Comparison of ENCODE assay signal across 2 cellular contexts in genomic region chr16:46746821-46747776, GRCh38.
TF ChIP-seq lines count a peak whose summit lies in the region.

No MANE protein-coding gene starts in this region.

TF ChIP-seq in HEK293, 187 proteins besides CTCF, POLR2A, EP300 and RAD21:
- TF ChIP-seq ZNF341 (tag by site-specific recombination; IDR thresholded peaks at IDR 0.05; ENCODE audit: low read depth) (peak; percentile 72), SCRT2 (tag by site-specific recombination; IDR thresholded peaks at IDR 0.05) (0 out of 2 replicates have a peak, but pooled peaks have one; percentile 12), ZNF16 (tag by site-specific recombination; IDR thresholded peaks at IDR 0.05; ENCODE audit: low read depth) (no peak), ZNF677 (tag by site-specific recombination; IDR thresholded peaks at IDR 0.05) (no peak), REPIN1 (tag by site-specific recombination; IDR thresholded peaks at IDR 0.05; ENCODE audit: low read depth) (no peak), ZIC2 (tag by site-specific recombination; IDR thresholded peaks at IDR 0.05) (peak; percentile 49; the same call in 1 of the 2 replicates)

TF ChIP-seq in HepG2, 621 proteins besides CTCF, POLR2A, EP300 and RAD21 (continues in another document):
- TF ChIP-seq STAG1 (CRISPR knock-in tag; IDR thresholded peaks at IDR 0.05), result no peak
- TF ChIP-seq REXO4 (CRISPR knock-in tag; IDR thresholded peaks at IDR 0.05; ENCODE audit: borderline replicate concordance), result no peak
- TF ChIP-seq TBP (CRISPR knock-in tag; IDR thresholded peaks at IDR 0.05), result no peak
- no peak for TF ChIP-seq SETDB1 (CRISPR knock-in tag; IDR thresholded peaks at IDR 0.05; ENCODE audit: borderline replicate concordance)
- no peak for TF ChIP-seq AHR (CRISPR knock-in tag; IDR thresholded peaks at IDR 0.05)
- no peak for TF ChIP-seq ZNF367 (CRISPR knock-in tag; IDR thresholded peaks at IDR 0.05; ENCODE audit: borderline replicate concordance)
- no peak for TF ChIP-seq CCDC6 (CRISPR knock-in tag; IDR thresholded peaks at IDR 0.05)
- TF ChIP-seq SP4 (CRISPR knock-in tag; IDR thresholded peaks at IDR 0.05), result 0 out of 2 replicates have a peak, but pooled peaks have one; percentile 39
- TF ChIP-seq ZNF800 (CRISPR knock-in tag; IDR thresholded peaks at IDR 0.05), result no peak
- peak; percentile 6; the same call in 1 of the 2 replicates for TF ChIP-seq HINFP (CRISPR knock-in tag; IDR thresholded peaks at IDR 0.05; ENCODE audit: low read depth)
- TF ChIP-seq, protein P1, sequence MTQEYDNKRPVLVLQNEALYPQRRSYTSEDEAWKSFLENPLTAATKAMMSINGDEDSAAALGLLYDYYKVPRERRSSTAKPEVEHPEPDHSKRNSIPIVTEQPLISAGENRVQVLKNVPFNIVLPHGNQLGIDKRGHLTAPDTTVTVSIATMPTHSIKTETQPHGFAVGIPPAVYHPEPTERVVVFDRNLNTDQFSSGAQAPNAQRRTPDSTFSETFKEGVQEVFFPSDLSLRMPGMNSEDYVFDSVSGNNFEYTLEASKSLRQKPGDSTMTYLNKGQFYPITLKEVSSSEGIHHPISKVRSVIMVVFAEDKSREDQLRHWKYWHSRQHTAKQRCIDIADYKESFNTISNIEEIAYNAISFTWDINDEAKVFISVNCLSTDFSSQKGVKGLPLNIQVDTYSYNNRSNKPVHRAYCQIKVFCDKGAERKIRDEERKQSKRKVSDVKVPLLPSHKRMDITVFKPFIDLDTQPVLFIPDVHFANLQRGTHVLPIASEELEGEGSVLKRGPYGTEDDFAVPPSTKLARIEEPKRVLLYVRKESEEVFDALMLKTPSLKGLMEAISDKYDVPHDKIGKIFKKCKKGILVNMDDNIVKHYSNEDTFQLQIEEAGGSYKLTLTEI (CRISPR knock-in tag; conservative IDR thresholded peaks at IDR 0.05), result no peak
- TF ChIP-seq TSC22D2 (CRISPR knock-in tag; IDR thresholded peaks at IDR 0.05; ENCODE audit: borderline replicate concordance), result no peak
- no peak for TF ChIP-seq RELA (CRISPR knock-in tag; IDR thresholded peaks at IDR 0.05)
- no peak for TF ChIP-seq ZNF841 (CRISPR knock-in tag; IDR thresholded peaks at IDR 0.05; ENCODE audit: borderline replicate concordance)
- TF ChIP-seq MIER2 (CRISPR knock-in tag; IDR thresholded peaks at IDR 0.05), result no peak
- TF ChIP-seq ZNF788 (CRISPR knock-in tag; IDR thresholded peaks at IDR 0.05; ENCODE audit: borderline replicate concordance), result peak; percentile 51; the same call in 1 of the 2 replicates
- no peak for TF ChIP-seq ZBTB21 (CRISPR knock-in tag; IDR thresholded peaks at IDR 0.05)
- TF ChIP-seq, protein P2, sequence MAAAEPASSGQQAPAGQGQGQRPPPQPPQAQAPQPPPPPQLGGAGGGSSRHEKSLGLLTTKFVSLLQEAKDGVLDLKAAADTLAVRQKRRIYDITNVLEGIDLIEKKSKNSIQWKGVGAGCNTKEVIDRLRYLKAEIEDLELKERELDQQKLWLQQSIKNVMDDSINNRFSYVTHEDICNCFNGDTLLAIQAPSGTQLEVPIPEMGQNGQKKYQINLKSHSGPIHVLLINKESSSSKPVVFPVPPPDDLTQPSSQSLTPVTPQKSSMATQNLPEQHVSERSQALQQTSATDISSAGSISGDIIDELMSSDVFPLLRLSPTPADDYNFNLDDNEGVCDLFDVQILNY (CRISPR knock-in tag; conservative IDR thresholded peaks at IDR 0.05), result no peak
- TF ChIP-seq JUN (CRISPR knock-in tag; IDR thresholded peaks at IDR 0.05), result no peak
- TF ChIP-seq, protein P3, sequence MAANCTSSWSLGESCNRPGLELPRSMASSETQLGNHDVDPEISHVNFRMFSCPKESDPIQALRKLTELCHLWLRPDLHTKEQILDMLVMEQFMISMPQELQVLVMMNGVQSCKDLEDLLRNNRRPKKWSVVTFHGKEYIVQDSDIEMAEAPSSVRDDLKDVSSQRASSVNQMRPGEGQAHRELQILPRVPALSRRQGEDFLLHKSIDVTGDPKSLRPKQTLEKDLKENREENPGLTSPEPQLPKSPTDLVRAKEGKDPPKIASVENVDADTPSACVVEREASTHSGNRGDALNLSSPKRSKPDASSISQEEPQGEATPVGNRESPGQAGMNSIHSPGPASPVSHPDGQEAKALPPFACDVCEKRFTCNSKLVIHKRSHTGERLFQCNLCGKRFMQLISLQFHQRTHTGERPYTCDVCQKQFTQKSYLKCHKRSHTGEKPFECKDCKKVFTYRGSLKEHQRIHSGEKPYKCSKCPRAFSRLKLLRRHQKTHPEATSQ (CRISPR knock-in tag; IDR thresholded peaks at IDR 0.05; ENCODE audit: borderline replicate concordance), result no peak
- TF ChIP-seq ZNF562 (CRISPR knock-in tag; IDR thresholded peaks at IDR 0.05; ENCODE audit: borderline replicate concordance), result no peak
- no peak for TF ChIP-seq CEBPZ (IDR thresholded peaks at IDR 0.05; ENCODE audit: low read length)
- no peak for TF ChIP-seq ZNF446 (CRISPR knock-in tag; IDR thresholded peaks at IDR 0.05)
- no peak for TF ChIP-seq SRSF4 (IDR thresholded peaks at IDR 0.05; ENCODE audit: low read depth, low read length, poor library complexity, severe bottlenecking)
- no peak for TF ChIP-seq ZNF235 (CRISPR knock-in tag; IDR thresholded peaks at IDR 0.05; ENCODE audit: borderline replicate concordance)
- TF ChIP-seq, protein P4, sequence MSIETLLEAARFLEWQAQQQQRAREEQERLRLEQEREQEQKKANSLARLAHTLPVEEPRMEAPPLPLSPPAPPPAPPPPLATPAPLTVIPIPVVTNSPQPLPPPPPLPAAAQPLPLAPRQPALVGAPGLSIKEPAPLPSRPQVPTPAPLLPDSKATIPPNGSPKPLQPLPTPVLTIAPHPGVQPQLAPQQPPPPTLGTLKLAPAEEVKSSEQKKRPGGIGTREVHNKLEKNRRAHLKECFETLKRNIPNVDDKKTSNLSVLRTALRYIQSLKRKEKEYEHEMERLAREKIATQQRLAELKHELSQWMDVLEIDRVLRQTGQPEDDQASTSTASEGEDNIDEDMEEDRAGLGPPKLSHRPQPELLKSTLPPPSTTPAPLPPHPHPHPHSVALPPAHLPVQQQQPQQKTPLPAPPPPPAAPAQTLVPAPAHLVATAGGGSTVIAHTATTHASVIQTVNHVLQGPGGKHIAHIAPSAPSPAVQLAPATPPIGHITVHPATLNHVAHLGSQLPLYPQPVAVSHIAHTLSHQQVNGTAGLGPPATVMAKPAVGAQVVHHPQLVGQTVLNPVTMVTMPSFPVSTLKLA (IDR thresholded peaks at IDR 0.05), result no peak
- TF ChIP-seq ZNF615 (CRISPR knock-in tag; IDR thresholded peaks at IDR 0.05; ENCODE audit: borderline replicate concordance), result no peak
- TF ChIP-seq MXD3 (CRISPR knock-in tag; IDR thresholded peaks at IDR 0.05), result no peak
- TF ChIP-seq CHD4 (IDR thresholded peaks at IDR 0.05; ENCODE audit: borderline replicate concordance, low read length), result no peak
- TF ChIP-seq RNF2 (conservative IDR thresholded peaks at IDR 0.05; ENCODE audit: low read depth), result no peak
- TF ChIP-seq DNMT1 (CRISPR knock-in tag; IDR thresholded peaks at IDR 0.05), result no peak
- no peak for TF ChIP-seq ADNP (CRISPR knock-in tag; IDR thresholded peaks at IDR 0.05)
- TF ChIP-seq MATR3 (CRISPR knock-in tag; IDR thresholded peaks at IDR 0.05), result no peak
- TF ChIP-seq ZNF296 (CRISPR knock-in tag; conservative IDR thresholded peaks at IDR 0.05), result no peak
- TF ChIP-seq, protein P5, sequence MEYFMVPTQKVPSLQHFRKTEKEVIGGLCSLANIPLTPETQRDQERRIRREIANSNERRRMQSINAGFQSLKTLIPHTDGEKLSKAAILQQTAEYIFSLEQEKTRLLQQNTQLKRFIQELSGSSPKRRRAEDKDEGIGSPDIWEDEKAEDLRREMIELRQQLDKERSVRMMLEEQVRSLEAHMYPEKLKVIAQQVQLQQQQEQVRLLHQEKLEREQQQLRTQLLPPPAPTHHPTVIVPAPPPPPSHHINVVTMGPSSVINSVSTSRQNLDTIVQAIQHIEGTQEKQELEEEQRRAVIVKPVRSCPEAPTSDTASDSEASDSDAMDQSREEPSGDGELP (IDR thresholded peaks at IDR 0.05; ENCODE audit: borderline replicate concordance, low read depth), result peak; percentile 35; the same call in 1 of the 2 replicates
- TF ChIP-seq RFX3 (CRISPR knock-in tag; IDR thresholded peaks at IDR 0.05), result no peak
- no peak for TF ChIP-seq NCOR1 (IDR thresholded peaks at IDR 0.05; ENCODE audit: borderline replicate concordance, low read length)
- 0 out of 2 replicates have a peak, but pooled peaks have one; percentile 43 for TF ChIP-seq PHF21A (CRISPR knock-in tag; IDR thresholded peaks at IDR 0.05)
- peak; percentile 39; the same call in 1 of the 2 replicates for TF ChIP-seq ZNF225 (CRISPR knock-in tag; IDR thresholded peaks at IDR 0.05)
- 0 out of 2 replicates have a peak, but pooled peaks have one; percentile 27 for TF ChIP-seq HOMEZ (CRISPR knock-in tag; IDR thresholded peaks at IDR 0.05; ENCODE audit: low read depth)
- TF ChIP-seq CREB1 (IDR thresholded peaks at IDR 0.05), result no peak
- TF ChIP-seq CREB1 (CRISPR knock-in tag; IDR thresholded peaks at IDR 0.05), result no peak
- peak; percentile 92 for TF ChIP-seq CEBPB (IDR thresholded peaks at IDR 0.05; ENCODE audit: borderline replicate concordance, low read depth, low read length)
- TF ChIP-seq PHF20 (CRISPR knock-in tag; IDR thresholded peaks at IDR 0.05), result no peak; the same call in 1 of the 2 replicates
- no peak for TF ChIP-seq NAIF1 (CRISPR knock-in tag; IDR thresholded peaks at IDR 0.05; ENCODE audit: borderline replicate concordance)
- TF ChIP-seq, protein P6, sequence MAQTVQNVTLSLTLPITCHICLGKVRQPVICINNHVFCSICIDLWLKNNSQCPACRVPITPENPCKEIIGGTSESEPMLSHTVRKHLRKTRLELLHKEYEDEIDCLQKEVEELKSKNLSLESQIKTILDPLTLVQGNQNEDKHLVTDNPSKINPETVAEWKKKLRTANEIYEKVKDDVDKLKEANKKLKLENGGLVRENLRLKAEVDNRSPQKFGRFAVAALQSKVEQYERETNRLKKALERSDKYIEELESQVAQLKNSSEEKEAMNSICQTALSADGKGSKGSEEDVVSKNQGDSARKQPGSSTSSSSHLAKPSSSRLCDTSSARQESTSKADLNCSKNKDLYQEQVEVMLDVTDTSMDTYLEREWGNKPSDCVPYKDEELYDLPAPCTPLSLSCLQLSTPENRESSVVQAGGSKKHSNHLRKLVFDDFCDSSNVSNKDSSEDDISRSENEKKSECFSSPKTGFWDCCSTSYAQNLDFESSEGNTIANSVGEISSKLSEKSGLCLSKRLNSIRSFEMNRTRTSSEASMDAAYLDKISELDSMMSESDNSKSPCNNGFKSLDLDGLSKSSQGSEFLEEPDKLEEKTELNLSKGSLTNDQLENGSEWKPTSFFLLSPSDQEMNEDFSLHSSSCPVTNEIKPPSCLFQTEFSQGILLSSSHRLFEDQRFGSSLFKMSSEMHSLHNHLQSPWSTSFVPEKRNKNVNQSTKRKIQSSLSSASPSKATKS (CRISPR knock-in tag; IDR thresholded peaks at IDR 0.05), result no peak
